In the genomic region with DNA sequence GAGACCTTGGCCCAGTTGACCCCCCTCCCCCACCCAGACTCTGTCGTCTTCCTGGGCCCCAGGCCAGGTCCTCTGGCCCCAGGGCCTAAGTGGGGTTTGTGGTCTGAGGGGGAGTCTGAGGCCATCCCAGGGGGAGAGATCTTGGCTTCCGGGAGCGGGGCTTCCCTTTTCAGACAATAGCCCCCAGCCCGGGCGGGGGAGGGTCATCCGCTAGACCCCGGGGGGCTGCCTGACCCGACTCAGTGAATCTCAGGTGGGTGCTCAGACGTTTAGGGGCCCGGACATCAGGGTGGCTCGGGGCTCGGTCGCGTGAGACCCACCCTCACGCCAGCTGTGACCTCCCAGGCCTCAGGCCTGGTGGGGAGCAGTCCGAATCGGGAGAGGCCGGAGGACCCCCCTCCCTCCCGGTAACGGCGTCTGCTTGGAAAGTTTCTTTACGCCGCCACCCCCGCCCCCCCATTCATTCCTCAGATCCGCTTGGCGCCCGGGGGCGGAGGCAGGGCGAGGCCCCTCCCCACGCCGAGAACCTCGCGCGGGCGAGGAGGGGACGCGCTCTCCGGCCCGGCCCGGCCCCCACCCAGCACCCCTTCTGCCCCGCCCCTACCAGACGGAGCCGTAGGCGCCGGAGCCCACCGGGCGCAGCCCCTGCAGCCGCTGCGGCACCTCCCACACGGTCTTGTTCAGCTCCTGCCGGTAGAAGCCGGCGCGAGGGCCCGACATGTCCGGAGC, we compare ENCODE assay signal across 1 cellular context.
TF ChIP-seq lines count a peak whose summit lies in the region.

No MANE protein-coding gene starts in this region.

TF ChIP-seq in K562, 482 proteins besides CTCF, POLR2A, EP300 and RAD21:
- TF ChIP-seq EGR1 (conservative IDR thresholded peaks at IDR 0.05): peak; percentile 46
- 0 out of 2 replicates have a peak, but pooled peaks have one; percentile 22 for TF ChIP-seq NFIC (IDR thresholded peaks at IDR 0.05)
- TF ChIP-seq DPF2 (IDR thresholded peaks at IDR 0.05): 0 out of 2 replicates have a peak, but pooled peaks have one; percentile 16
- TF ChIP-seq KDM4B (IDR thresholded peaks at IDR 0.05; ENCODE audit: borderline replicate concordance in 2 of 2, low read depth in 1 of 2): 0 out of 4 replicates have a peak, but pooled peaks of 1 of the 2 experiments have one; percentile 26
- no peak for TF ChIP-seq ZNF717 (CRISPR knock-in tag; IDR thresholded peaks at IDR 0.05)
- TF ChIP-seq MAZ (CRISPR knock-in tag; conservative IDR thresholded peaks at IDR 0.05 in 1 of 2, IDR thresholded peaks at IDR 0.05 in 1 of 2): peak in 1 of 2 experiments; percentile 24; a peak in 1 of 4 replicates
- TF ChIP-seq, protein P1, sequence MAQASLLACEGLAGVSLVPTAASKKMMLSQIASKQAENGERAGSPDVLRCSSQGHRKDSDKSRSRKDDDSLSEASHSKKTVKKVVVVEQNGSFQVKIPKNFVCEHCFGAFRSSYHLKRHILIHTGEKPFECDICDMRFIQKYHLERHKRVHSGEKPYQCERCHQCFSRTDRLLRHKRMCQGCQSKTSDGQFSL (CRISPR knock-in tag; IDR thresholded peaks at IDR 0.05): peak; percentile 66
- TF ChIP-seq, protein P1 (tag; IDR thresholded peaks at IDR 0.05): no peak
- peak; percentile 34; the same call in 1 of the 2 replicates for TF ChIP-seq PHF8 (IDR thresholded peaks at IDR 0.05; ENCODE audit: borderline replicate concordance, low read length)
- TF ChIP-seq ZNF23 (CRISPR knock-in tag; IDR thresholded peaks at IDR 0.05): no peak
- TF ChIP-seq ZNF165 (CRISPR knock-in tag; IDR thresholded peaks at IDR 0.05; ENCODE audit: borderline replicate concordance): no peak
- TF ChIP-seq ZNF586 (CRISPR knock-in tag; conservative IDR thresholded peaks at IDR 0.05): no peak
